ENCODE assay signal across 7 cellular contexts in genomic region chr11:4393209-4394196, GRCh38. TPM values are rescaled to one million over a fixed set of nuclear protein-coding genes. Genes with fewer than 3 reads are reported as not detected.
DNase-seq lines count a peak whose midpoint lies in the region; ATAC-seq, FAIRE-seq and TF ChIP-seq lines count a peak whose summit lies in the region.

Gene TRIM21, minus strand, starts transcription at chr11:4393702. Its CDS starts 3,293 bp downstream, at chr11:4390409.

- H3K9me3 Mint-ChIP-seq in immature natural killer cell, result peaks cover 0 to 6% (median 0%) of the 10 kb centered on the region in 6 donors

- H3K36me3 ChIP-seq in WERI-Rb-1, result no peaks in the 10 kb centered on the region
- peaks cover 9% of the 10 kb centered on the region for H3K36me3 ChIP-seq in bronchial epithelial cell (ENCODE audit: control insufficient read depth, insufficient read depth, low read length)
- H3K36me3 ChIP-seq in spleen, result peaks cover 3 to 29% (median 19%) of the 10 kb centered on the region in 6 donors

- DNase-seq in NCI-H1930 (lab: John Stamatoyannopoulos, UW), result peak; percentile 22 to 41
- DNase-seq in WERI-Rb-1, result peak; percentile 13
- DNase-seq in bronchial epithelial cell (ENCODE audit: low read depth), result peak; percentile 84
- peak; percentile 83 to 87 (median 86) for DNase-seq in immature natural killer cell
- peak; percentile 95 for DNase-seq in spleen

- peaks cover 32 to 59% of the 10 kb centered on the region in 2 donors for H3K4me1 Mint-ChIP-seq in immature natural killer cell

- peaks cover 44% of the 10 kb centered on the region for H3K27me3 ChIP-seq in WERI-Rb-1 (ENCODE audit: insufficient read depth, low read depth, severe bottlenecking)
- no peaks in the 10 kb centered on the region for H3K27me3 ChIP-seq in bronchial epithelial cell (ENCODE audit: control insufficient read depth, insufficient read depth, low read length)
- peaks cover 0 to 4% (median 0%) of the 10 kb centered on the region in 7 donors for H3K27me3 ChIP-seq in spleen (replicated peaks in 1 of 7)

- WGBS in spleen, 5 donors, result 15 to 21% (median 16%) methylated on average over 19 to 24 of the region's 24 CpGs

- H3K4me1 ChIP-seq in spleen, result peaks cover 7 to 37% (median 23%) of the 10 kb centered on the region in 6 donors

- TF ChIP-seq POLR2A in GM18505 (IDR thresholded peaks at IDR 0.05; ENCODE audit: borderline replicate concordance, extremely low read depth, insufficient read depth, insufficient read length) (peak; percentile 67), spleen (IDR thresholded peaks at IDR 0.05) (no peak)

- H3K36me3 Mint-ChIP-seq in immature natural killer cell, result peaks cover 11 to 20% (median 18%) of the 10 kb centered on the region in 3 donors

- peak within 1 kb of the TSS; percentile 88 to 95 (median 92) for H3K27ac Mint-ChIP-seq in immature natural killer cell

- H3K4me3 ChIP-seq in WERI-Rb-1 (ENCODE audit: low read depth, low read length), result no peak within 1 kb of the TSS
- peak within 1 kb of the TSS; percentile 94 for H3K4me3 ChIP-seq in bronchial epithelial cell (ENCODE audit: low read depth, low read length)
- H3K4me3 ChIP-seq in spleen, result peak within 1 kb of the TSS; percentile 61 to 86 (median 78)

- H3K27me3 Mint-ChIP-seq in immature natural killer cell (ENCODE audit: low read depth in 3 of 3), result peaks cover under 1 to 6% (median 4%) of the 10 kb centered on the region in 3 donors

- intact Hi-C loops in spleen (cut with DNase I; ENCODE audit: low total_unique reads), result no loop called here

- no peaks in the 10 kb centered on the region for H3K9me3 ChIP-seq in WERI-Rb-1 (ENCODE audit: severe bottlenecking)
- H3K9me3 ChIP-seq in spleen, result peaks cover 0 to 3% (median under 1%) of the 10 kb centered on the region in 8 donors

- TF ChIP-seq CTCF in WERI-Rb-1 (IDR thresholded peaks at IDR 0.05; ENCODE audit: low read depth, low read length), result no peak
- no peak for TF ChIP-seq CTCF in bronchial epithelial cell (IDR thresholded peaks at IDR 0.05; ENCODE audit: insufficient read depth, low read length, severe bottlenecking)
- peak in 1 of 11 experiments; percentile 11 for TF ChIP-seq CTCF in spleen (IDR thresholded peaks at IDR 0.05 in 8 of 11, conservative IDR thresholded peaks at IDR 0.05 in 3 of 11)

- ATAC-seq in GM18505 (IDR thresholded peaks at IDR 0.05; ENCODE audit: unreplicated experiment) (peak; percentile 99), HG02840 (IDR thresholded peaks at IDR 0.05; ENCODE audit: low FRiP score, unreplicated experiment) (peak; percentile 99)

- peak; percentile 75 for FAIRE-seq in bronchial epithelial cell (lab: Jason Lieb, UNC)

- H3K27ac ChIP-seq in WERI-Rb-1 (no peak within 1 kb of the TSS), spleen (peak within 1 kb of the TSS; percentile 77 to 95 (median 92))

- H3K4me3 Mint-ChIP-seq in immature natural killer cell, result peak within 1 kb of the TSS; percentile 92 to 96 (median 95)

RNA-seq across cellular contexts. Expression of gene TRIM21, which starts in this region (rescaled TPM):
- 9.7 and 12.5 TPM in 2 replicates for total RNA-seq in bronchial epithelial cell
- 10 to 100 TPM; 34.9 to 67.5 (median 44.2) TPM for polyA plus RNA-seq in immature natural killer cell
- 10 to 100 TPM; 28.0 to 43.3 (median 32.3) TPM for total RNA-seq in spleen
- 10 to 100 TPM; 20.3 to 36.0 (median 20.6) TPM for polyA plus RNA-seq in spleen

Comparison
In these comparisons a context has a peak if more than half of its experiments do, and no peak if none do; other contexts are left out.
1. DNase-seq: peak in every context shown above with its lines; median percentile 95 in spleen; 86 in immature natural killer cell; 84 in bronchial epithelial cell; 32 in NCI-H1930; 13 in WERI-Rb-1.